ENCODE assay signal across 27 cellular contexts in the genomic region with DNA sequence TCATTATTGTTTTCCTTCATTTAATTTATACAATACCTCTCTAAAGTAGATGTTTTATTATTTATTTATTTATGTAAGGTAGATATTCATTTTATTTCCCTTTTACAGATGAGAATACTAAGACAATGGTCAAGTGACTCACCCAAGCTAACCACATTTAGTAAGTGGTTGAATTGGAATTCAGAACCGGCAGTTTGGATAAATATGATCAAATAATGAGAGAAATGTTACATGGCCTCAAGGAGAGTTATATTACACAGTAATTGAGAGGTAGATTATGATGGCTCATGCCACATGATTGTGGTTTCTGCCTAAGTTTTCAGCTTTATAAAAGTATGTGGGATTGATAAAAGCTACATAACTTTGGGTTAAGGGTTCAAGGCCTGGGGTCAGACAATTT.
"Had no signal": no experiment of that assay in that cellular context is flagged by ENCODE, and none has a peak within 500 bp of the region (broad histone marks: within the 10 kb centered on the region; RNA-seq: fewer than 3 reads in every experiment).

No MANE protein-coding gene starts in this region.

- H3K4me3 Mint-ChIP-seq: activated CD4-positive, alpha-beta T cell treated with anti-CD3 and anti-CD28 coated beads, Interleukin-2, amount 10 ng/mL, durations not matched to agents 7 days and 5 days; activated naive CD4-positive, alpha-beta T cell treated with anti-CD3 and anti-CD28 coated beads, Interleukin-2, amount 10 ng/mL, durations not matched to agents 7 days and 5 days; activated naive CD8-positive, alpha-beta T cell treated with anti-CD3 and anti-CD28 coated beads, Interleukin-2, amount 50 U/mL, for 24 hours; dendritic cell treated with granulocyte-macrophage colony-stimulating factor and Interleukin-4, amounts not matched to agents 40 ng/mL and 50 ng/mL, for 4 days; nephron progenitor cell; stimulated activated memory B cell treated with anti-CD40 and anti-IgM and Interleukin-4, amounts not matched to agents 10 μg/mL and 1 μg/mL and 100 μg/mL, for 72 hours had no signal

- H3K36me3 Mint-ChIP-seq: activated naive CD4-positive, alpha-beta T cell treated with anti-CD3 and anti-CD28 coated beads, Interleukin-2, amount 10 ng/mL, durations not matched to agents 7 days and 5 days; stimulated activated memory B cell treated with anti-CD40 and anti-IgM and Interleukin-4, amounts not matched to agents 10 μg/mL and 1 μg/mL and 100 μg/mL, for 72 hours had no signal

- H3K4me3 ChIP-seq: ascending aorta, esophagus squamous epithelium, left lung, sigmoid colon, spleen, thoracic aorta, upper lobe of right lung had no signal

- H3K4me1 ChIP-seq: ascending aorta, esophagus squamous epithelium, left lung, sigmoid colon, spleen, upper lobe of right lung had no signal

- H3K4me1 Mint-ChIP-seq: activated CD4-positive, alpha-beta T cell treated with anti-CD3 and anti-CD28 coated beads, Interleukin-2, amount 10 ng/mL, durations not matched to agents 7 days and 5 days; activated naive CD4-positive, alpha-beta T cell treated with anti-CD3 and anti-CD28 coated beads, Interleukin-2, amount 10 ng/mL, durations not matched to agents 7 days and 5 days; activated naive CD8-positive, alpha-beta T cell treated with anti-CD3 and anti-CD28 coated beads, Interleukin-2, amount 50 U/mL, for 24 hours; stimulated activated memory B cell treated with anti-CD40 and anti-IgM and Interleukin-4, amounts not matched to agents 10 μg/mL and 1 μg/mL and 100 μg/mL, for 72 hours had no signal

- H3K36me3 ChIP-seq: ascending aorta, esophagus squamous epithelium, left lung, sigmoid colon, spleen, thoracic aorta, upper lobe of right lung had no signal

- H3K27me3 ChIP-seq: ascending aorta, esophagus squamous epithelium, left lung, sigmoid colon, spleen, upper lobe of right lung had no signal

- FAIRE-seq: endothelial cell of umbilical vein, kidney had no signal

- ATAC-seq: activated CD4-positive, CD25-positive, alpha-beta regulatory T cell treated with anti-CD3 and anti-CD28 coated beads, Interleukin-2, amount 50 U/mL, for 24 hours; activated naive CD8-positive, alpha-beta T cell treated with anti-CD3 and anti-CD28 coated beads, Interleukin-2, amount 50 U/mL, for 24 hours; stimulated activated memory B cell treated with anti-CD40 and anti-IgM and Interleukin-4, amounts not matched to agents 10 μg/mL and 1 μg/mL and 100 μg/mL, for 72 hours; upper lobe of right lung had no signal

- H3K27me3 Mint-ChIP-seq: activated CD4-positive, alpha-beta T cell treated with anti-CD3 and anti-CD28 coated beads, Interleukin-2, amount 10 ng/mL, durations not matched to agents 7 days and 5 days; activated naive CD4-positive, alpha-beta T cell treated with anti-CD3 and anti-CD28 coated beads, Interleukin-2, amount 10 ng/mL, durations not matched to agents 7 days and 5 days; dendritic cell treated with granulocyte-macrophage colony-stimulating factor and Interleukin-4, amounts not matched to agents 40 ng/mL and 50 ng/mL, for 4 days; stimulated activated memory B cell treated with anti-CD40 and anti-IgM and Interleukin-4, amounts not matched to agents 10 μg/mL and 1 μg/mL and 100 μg/mL, for 72 hours had no signal

- H3K27ac Mint-ChIP-seq: activated CD4-positive, alpha-beta T cell treated with anti-CD3 and anti-CD28 coated beads, Interleukin-2, amount 10 ng/mL, durations not matched to agents 7 days and 5 days; activated naive CD4-positive, alpha-beta T cell treated with anti-CD3 and anti-CD28 coated beads, Interleukin-2, amount 10 ng/mL, durations not matched to agents 7 days and 5 days; activated naive CD8-positive, alpha-beta T cell treated with anti-CD3 and anti-CD28 coated beads, Interleukin-2, amount 50 U/mL, for 24 hours; dendritic cell treated with granulocyte-macrophage colony-stimulating factor and Interleukin-4, amounts not matched to agents 40 ng/mL and 50 ng/mL, for 4 days; nephron progenitor cell; stimulated activated memory B cell treated with anti-CD40 and anti-IgM and Interleukin-4, amounts not matched to agents 10 μg/mL and 1 μg/mL and 100 μg/mL, for 72 hours had no signal

- H3K9me3 ChIP-seq: sigmoid colon, thoracic aorta, upper lobe of right lung had no signal

- DNase-seq: activated CD4-positive, alpha-beta T cell treated with anti-CD3 and anti-CD28 coated beads, Interleukin-2, amount 10 ng/mL, durations not matched to agents 7 days and 5 days; activated CD8-positive, alpha-beta memory T cell treated with anti-CD3 and anti-CD28 coated beads for 24 hours; activated CD8-positive, alpha-beta memory T cell treated with anti-CD3 and anti-CD28 coated beads, Interleukin-2, amount 50 U/mL, for 48 hours; activated effector memory CD4-positive, alpha-beta T cell treated with Interleukin-2 at 50 U/mL for 16 hours; activated naive CD4-positive, alpha-beta T cell treated with anti-CD3 and anti-CD28 coated beads, Interleukin-2, amount 10 ng/mL, durations not matched to agents 7 days and 5 days; activated naive CD8-positive, alpha-beta T cell treated with anti-CD3 and anti-CD28 coated beads, Interleukin-2, amount 50 U/mL, for 24 hours; activated T-cell treated with anti-CD3 and anti-CD28 coated beads, Interleukin-2, amount 50 U/mL, for 48 hours; effector memory CD4-positive, alpha-beta T cell; esophagus squamous epithelium; foreskin melanocyte; glutamatergic neuron; hypothalamus; kidney; left lung; midbrain; nephron progenitor cell; nucleus accumbens; sigmoid colon; spleen; stimulated activated CD4-positive, alpha-beta T cell treated with anti-CD3 and anti-CD28 coated beads, Interleukin-4, amount 100 ng/mL, for 4 hours; upper lobe of right lung had no signal

- H3K27ac ChIP-seq: ascending aorta, esophagus squamous epithelium, left lung, sigmoid colon, spleen, thoracic aorta, upper lobe of right lung had no signal
